33 cellular contexts compared by ENCODE assay signal in genomic region chrX:85493821-85494220, GRCh38.
"Had no signal": no experiment of that assay in that cellular context is flagged by ENCODE, and none has a peak within 500 bp of the region (broad histone marks: within the 10 kb centered on the region; RNA-seq: fewer than 3 reads in every experiment).

No MANE protein-coding gene starts in this region.

- H3K27me3 Mint-ChIP-seq: activated B cell treated with CpG ODN at 0.5 μM for 24 hours; activated CD8-positive, alpha-beta T cell treated with anti-CD3 and anti-CD28 coated beads for 36 hours; activated naive CD8-positive, alpha-beta T cell; activated T-helper 17 cell treated with anti-CD3 and anti-CD28 coated beads, Interleukin-2, amount 50 U/mL, for 72 hours; central memory CD8-positive, alpha-beta T cell; dendritic cell treated with granulocyte-macrophage colony-stimulating factor and Interleukin-4, amounts not matched to agents 40 ng/mL and 50 ng/mL, for 4 days; T-helper 17 cell had no signal

- H3K4me3 ChIP-seq: body of pancreas, coronary artery, dorsolateral prefrontal cortex, esophagus squamous epithelium, gastroesophageal sphincter, heart right ventricle had no signal

- H3K27ac ChIP-seq: body of pancreas, coronary artery, dorsolateral prefrontal cortex, esophagus squamous epithelium, gastroesophageal sphincter, heart right ventricle, WERI-Rb-1 had no signal

- H3K36me3 ChIP-seq: esophagus squamous epithelium, gastroesophageal sphincter, heart right ventricle, WERI-Rb-1 had no signal

- H3K4me1 ChIP-seq: body of pancreas, esophagus squamous epithelium, gastroesophageal sphincter, heart right ventricle had no signal

- H3K36me3 Mint-ChIP-seq: activated naive CD8-positive, alpha-beta T cell had no signal

- H3K4me3 Mint-ChIP-seq: activated B cell treated with CpG ODN at 0.5 μM for 24 hours; activated CD8-positive, alpha-beta T cell treated with anti-CD3 and anti-CD28 coated beads for 36 hours; activated naive CD8-positive, alpha-beta T cell; activated T-cell treated with anti-CD3 and anti-CD28 coated beads, Interleukin-2, amount 50 U/mL, for 4 hours; activated T-helper 17 cell treated with anti-CD3 and anti-CD28 coated beads, Interleukin-2, amount 50 U/mL, for 72 hours; central memory CD8-positive, alpha-beta T cell; dendritic cell treated with granulocyte-macrophage colony-stimulating factor and Interleukin-4, amounts not matched to agents 40 ng/mL and 50 ng/mL, for 4 days; endodermal cell; T-helper 17 cell; T-helper 2 cell treated with Interferon-gamma antibody and Interleukin-4, amounts not matched to agents 5 μg/mL and 100 μg/mL, for 36 hours had no signal

- H3K27ac Mint-ChIP-seq: activated B cell treated with CpG ODN at 0.5 μM for 24 hours; activated CD8-positive, alpha-beta T cell treated with anti-CD3 and anti-CD28 coated beads for 36 hours; activated naive CD8-positive, alpha-beta T cell; activated T-helper 17 cell treated with anti-CD3 and anti-CD28 coated beads, Interleukin-2, amount 50 U/mL, for 72 hours; dendritic cell treated with granulocyte-macrophage colony-stimulating factor and Interleukin-4, amounts not matched to agents 40 ng/mL and 50 ng/mL, for 4 days; endodermal cell; T-helper 17 cell; T-helper 2 cell treated with Interferon-gamma antibody and Interleukin-4, amounts not matched to agents 5 μg/mL and 100 μg/mL, for 36 hours had no signal

- H3K9me3 Mint-ChIP-seq: activated B cell treated with CpG ODN at 0.5 μM for 24 hours; activated CD8-positive, alpha-beta T cell treated with anti-CD3 and anti-CD28 coated beads for 36 hours; dendritic cell treated with granulocyte-macrophage colony-stimulating factor and Interleukin-4, amounts not matched to agents 40 ng/mL and 50 ng/mL, for 4 days; T-helper 2 cell treated with Interferon-gamma antibody and Interleukin-4, amounts not matched to agents 5 μg/mL and 100 μg/mL, for 36 hours had no signal

- H3K27me3 ChIP-seq: body of pancreas, esophagus squamous epithelium, gastroesophageal sphincter, heart right ventricle had no signal

- DNase-seq: activated B cell treated with CpG ODN at 0.5 μM for 24 hours; activated CD4-positive, alpha-beta T cell treated with anti-CD3 and anti-CD28 coated beads for 48 hours; activated CD4-positive, alpha-beta T cell treated with anti-CD3 and anti-CD28 coated beads, Interleukin-2, amount 50 U/mL, for 1 hour; activated CD4-positive, alpha-beta T cell treated with anti-CD3 and anti-CD28 coated beads, Interleukin-2, amount 50 U/mL, for 48 hours; activated CD8-positive, alpha-beta memory T cell treated with anti-CD3 and anti-CD28 coated beads for 24 hours; activated CD8-positive, alpha-beta T cell treated with anti-CD3 and anti-CD28 coated beads for 36 hours; activated effector memory CD4-positive, alpha-beta T cell treated with Interleukin-2 at 50 U/mL for 16 hours; activated gamma-delta T cell treated with Interleukin-2 at 50 U/mL for 16 hours; activated naive CD4-positive, alpha-beta T cell treated with anti-CD3 and anti-CD28 coated beads, Interleukin-2, amount 50 U/mL, for 16 hours; activated naive CD4-positive, alpha-beta T cell treated with Interleukin-2 at 50 U/mL for 16 hours; activated T-cell treated with anti-CD3 and anti-CD28 coated beads, Interleukin-2, amount 50 U/mL, for 4 hours; amniotic stem cell; anterior cingulate cortex; body of pancreas; dorsolateral prefrontal cortex; effector memory CD4-positive, alpha-beta T cell; endodermal cell; erythroblast; esophagus squamous epithelium; foreskin melanocyte; heart right ventricle; T-helper 1 cell; T-helper 17 cell; T1000; WERI-Rb-1 had no signal

- H3K4me1 Mint-ChIP-seq: activated T-helper 17 cell treated with anti-CD3 and anti-CD28 coated beads, Interleukin-2, amount 50 U/mL, for 72 hours; central memory CD8-positive, alpha-beta T cell; endodermal cell; T-helper 17 cell had no signal

- H3K9me3 ChIP-seq: body of pancreas, esophagus squamous epithelium, gastroesophageal sphincter, heart right ventricle had no signal

- ATAC-seq: activated CD4-positive, CD25-positive, alpha-beta regulatory T cell treated with anti-CD3 and anti-CD28 coated beads, Interleukin-2, amount 50 U/mL, for 24 hours; activated CD8-positive, alpha-beta T cell treated with anti-CD3 and anti-CD28 coated beads for 36 hours; activated T-cell treated with anti-CD3 and anti-CD28 coated beads, Interleukin-2, amount 50 U/mL, for 4 hours; activated T-helper 17 cell treated with anti-CD3 and anti-CD28 coated beads, Interleukin-2, amount 50 U/mL, for 72 hours; body of pancreas; gastroesophageal sphincter; heart right ventricle; T-helper 17 cell had no signal
